Comparison of ENCODE assay signal across 8 cellular contexts in the genomic region with DNA sequence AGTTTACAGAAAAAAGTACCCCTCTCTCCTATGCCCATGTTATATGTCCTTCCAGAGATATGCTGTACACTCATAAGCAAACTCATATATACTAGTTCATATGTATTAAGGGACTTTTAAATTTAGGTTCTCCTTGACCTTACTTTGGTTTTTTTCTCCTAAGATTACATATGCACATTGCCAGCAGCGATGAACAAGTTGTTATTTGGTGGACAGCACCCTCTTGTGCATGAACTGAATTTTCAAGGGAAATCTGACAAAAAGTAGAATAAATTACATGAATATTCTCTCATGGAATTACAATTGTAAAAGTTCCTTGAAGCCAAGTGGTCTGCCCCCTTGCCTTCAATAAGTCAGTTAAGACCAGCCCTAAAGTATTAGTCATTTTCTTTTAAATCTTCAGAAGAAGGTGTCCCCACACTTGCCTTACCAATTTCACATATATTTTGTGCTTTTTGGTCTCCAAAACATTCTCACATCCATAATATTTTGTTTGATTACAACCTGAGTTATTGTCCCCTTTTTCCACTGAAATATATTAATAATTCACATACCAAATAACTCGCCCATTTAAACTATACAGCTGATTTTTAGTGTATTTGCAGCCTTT. TPM values are rescaled to one million over a fixed set of nuclear protein-coding genes. Genes with fewer than 3 reads are reported as not detected.
A peak's percentile ranks its signal among the peaks of the same experiment; 100 is the strongest.
DNase-seq lines count a peak whose midpoint lies in the region; ATAC-seq and TF ChIP-seq lines count a peak whose summit lies in the region.

No MANE protein-coding gene starts in this region.

- H3K27ac ChIP-seq in SJCRH30: no peak overlapping the region

- peak; percentile 30; the same call in 1 of the 2 replicates for TF ChIP-seq CTCF in GM12874 (IDR thresholded peaks at IDR 0.05; ENCODE audit: insufficient read depth, low read depth, low read length)

- peak; percentile 55 for DNase-seq in ACHN
- DNase-seq in SJCRH30: peak; percentile 6 to 46
- DNase-seq in fibroblast of the conjunctiva (ENCODE audit: low read depth): peak; percentile 55
- DNase-seq in occipital lobe (lab: John Stamatoyannopoulos, UW): peak; percentile 6
- no peak for DNase-seq in SHP77 (lab: John Stamatoyannopoulos, UW)

- no peaks in the 10 kb centered on the region for H3K36me3 ChIP-seq in SJCRH30

- H3K9me3 ChIP-seq in SJCRH30 (replicated peaks): no peaks in the 10 kb centered on the region

- H3K27me3 ChIP-seq in SJCRH30: no peaks in the 10 kb centered on the region

- in situ Hi-C loops in ACHN (cut with HindIII; ENCODE audit: low pct_ligation_motif_present, low pct_unique_long_range_greater_than_20kb, low sequenced_read_pairs): no loop called here

- ATAC-seq in HG03354 (IDR thresholded peaks at IDR 0.05; ENCODE audit: poor library complexity, severe bottlenecking, unreplicated experiment) (peak; percentile 76), HG02970 (IDR thresholded peaks at IDR 0.05; ENCODE audit: low FRiP score, unreplicated experiment) (no peak)

- no peaks in the 10 kb centered on the region for H3K4me1 ChIP-seq in SJCRH30

- H3K4me3 ChIP-seq in SJCRH30: no peak overlapping the region

RNA-seq across cellular contexts. Expression of a gene that starts 30.6 kb away (rescaled TPM):
- total RNA-seq in SJCRH30 (2014; rRNA removed; shearing (Covaris generic)): 97.3 and 117 TPM in 2 replicates
- 58.8 TPM for total RNA-seq in occipital lobe

Comparison
In these comparisons a context has a peak if more than half of its experiments do, and no peak if none do; other contexts are left out.
1. DNase-seq: peak in ACHN (single experiment), SJCRH30 (2 of 2), fibroblast of the conjunctiva (single experiment) and occipital lobe (single experiment); none in SHP77 (0 of 2).